20 cellular contexts compared by ENCODE assay signal in the genomic region with DNA sequence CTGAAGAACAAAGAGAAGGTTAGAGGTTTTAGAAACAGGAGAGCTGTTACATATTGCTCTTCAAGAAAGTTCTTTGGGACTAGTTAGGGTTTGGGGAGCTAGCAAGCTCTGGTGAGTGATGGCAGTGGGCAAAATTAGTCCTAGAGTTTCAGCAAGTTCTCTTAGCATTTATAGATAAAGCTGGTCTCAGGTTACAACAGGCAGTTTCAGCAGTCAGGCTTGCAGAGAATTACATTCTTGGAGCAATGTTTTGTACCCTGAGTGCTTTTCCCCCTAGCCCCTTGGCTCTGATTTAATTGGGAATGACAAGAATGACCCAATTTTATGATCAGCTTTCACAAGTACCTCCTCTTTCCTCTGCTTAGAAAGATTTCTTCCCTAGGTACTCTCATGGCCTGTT. TPM values are rescaled to one million over a fixed set of nuclear protein-coding genes. Genes with fewer than 3 reads are reported as not detected.
DNase-seq lines count a peak whose midpoint lies in the region; ATAC-seq and TF ChIP-seq lines count a peak whose summit lies in the region.
"Had no signal": no experiment of that assay in that cellular context is flagged by ENCODE, and none has a peak within 500 bp of the region (broad histone marks: within the 10 kb centered on the region; RNA-seq: fewer than 3 reads in every experiment).

No MANE protein-coding gene starts in this region.

- H3K4me1 ChIP-seq in adipocyte (ENCODE audit: control insufficient read depth, insufficient read depth, low read length) (peaks cover 52% of the 10 kb centered on the region), fibroblast of lung (ENCODE audit: control insufficient read depth, extremely low read depth, insufficient read depth, low read length) (peaks cover 25% of the 10 kb centered on the region), aorta (ENCODE audit: control insufficient read depth in 1 of 2, insufficient read depth in 2 of 2, low read length in 2 of 2) (peaks cover 3 to 7% of the 10 kb centered on the region in 2 donors)

- ATAC-seq in aorta (ENCODE audit: low FRiP score) = no peak
- ATAC-seq in GM21576 (IDR thresholded peaks at IDR 0.05; ENCODE audit: unreplicated experiment) = no peak
- ATAC-seq: activated CD8-positive, alpha-beta T cell treated with anti-CD3 and anti-CD28 coated beads for 36 hours; naive thymus-derived CD8-positive, alpha-beta T cell had no signal

- intact Hi-C loops in aorta (cut with DNase I) = no loop called here

- peak; percentile 60 for DNase-seq in HFFc6
- DNase-seq in adipocyte (ENCODE audit: low read depth) = peak; percentile 90
- peak; percentile 67 to 73 for DNase-seq in fibroblast of lung (ENCODE audit: low read depth in 2 of 2)
- no peak for DNase-seq in aorta
- no peak for DNase-seq in NCI-H69 (lab: John Stamatoyannopoulos, UW)
- no peak for DNase-seq in A172 (ENCODE audit: low spot score)
- DNase-seq: activated CD8-positive, alpha-beta T cell treated with anti-CD3 and anti-CD28 coated beads for 36 hours; activated T-cell treated with anti-CD3 and anti-CD28 coated beads, Interleukin-2, amount 50 U/mL, for 24 hours; effector CD4-positive, alpha-beta T cell; esophagus squamous epithelium; GDM1; kidney; naive thymus-derived CD8-positive, alpha-beta T cell; NCI-H146; Right ventricle myocardium superior had no signal

- H3K9me3 Mint-ChIP-seq in HFFc6 = peaks cover 3% of the 10 kb centered on the region
- H3K9me3 Mint-ChIP-seq: activated CD8-positive, alpha-beta T cell treated with anti-CD3 and anti-CD28 coated beads for 36 hours; activated naive CD4-positive, alpha-beta T cell treated with anti-CD3 and anti-CD28 coated beads, Interleukin-2, amount 50 U/mL, for 24 hours; activated T-cell treated with anti-CD3 and anti-CD28 coated beads, Interleukin-2, amount 50 U/mL, for 24 hours; memory B cell; naive thymus-derived CD8-positive, alpha-beta T cell had no signal

- peak overlapping the region; percentile 15 for H3K4me3 ChIP-seq in adipocyte (ENCODE audit: low read length)
- H3K4me3 ChIP-seq in fibroblast of lung (replicated peaks in 1 of 4; ENCODE audit: control extremely low read depth in 1 of 4, insufficient read depth in 1 of 4, low read depth in 3 of 4, low read length in 4 of 4) = no peak overlapping the region
- H3K4me3 ChIP-seq in aorta (ENCODE audit: low read length in 2 of 2) = no peak overlapping the region
- H3K4me3 ChIP-seq: esophagus squamous epithelium, hepatocyte, suprapubic skin had no signal

- H4K20me1 ChIP-seq in fibroblast of lung (ENCODE audit: control insufficient read depth, extremely low read depth, insufficient read depth, low read length) = no peaks in the 10 kb centered on the region

- H3K79me2 ChIP-seq in fibroblast of lung (ENCODE audit: control insufficient read depth, insufficient read depth, low read length) = peaks cover 7% of the 10 kb centered on the region
- H3K79me2 ChIP-seq: hepatocyte had no signal

- H3K36me3 ChIP-seq in adipocyte (ENCODE audit: control insufficient read depth, insufficient read depth, low read length, severe bottlenecking) (no peaks in the 10 kb centered on the region), fibroblast of lung (ENCODE audit: control insufficient read depth, insufficient read depth, low read length) (no peaks in the 10 kb centered on the region), aorta (ENCODE audit: control insufficient read depth in 1 of 2, insufficient read depth in 2 of 2, low read length in 1 of 2) (no peaks in the 10 kb centered on the region)
- H3K36me3 ChIP-seq: esophagus squamous epithelium, suprapubic skin had no signal

- peak overlapping the region; percentile 37 for H3K27ac ChIP-seq in fibroblast of lung (ENCODE audit: insufficient read depth, low read length)
- peak overlapping the region; percentile 76 to 85 for H3K27ac ChIP-seq in aorta (ENCODE audit: low read depth in 1 of 2, low read length in 2 of 2)
- H3K27ac ChIP-seq: esophagus squamous epithelium, hepatocyte, suprapubic skin had no signal

- peaks cover 2% of the 10 kb centered on the region for H3K27me3 Mint-ChIP-seq in HFFc6 (ENCODE audit: insufficient read depth)
- H3K27me3 Mint-ChIP-seq: activated T-cell treated with anti-CD3 and anti-CD28 coated beads, Interleukin-2, amount 50 U/mL, for 24 hours had no signal

- H3K27me3 ChIP-seq in adipocyte (replicated peaks; ENCODE audit: control insufficient read depth, insufficient read depth, low read length) = no peaks in the 10 kb centered on the region
- no peaks in the 10 kb centered on the region for H3K27me3 ChIP-seq in fibroblast of lung (ENCODE audit: control insufficient read depth, insufficient read depth, low read length)
- H3K27me3 ChIP-seq in aorta (ENCODE audit: control insufficient read depth in 1 of 2, insufficient read depth in 2 of 2, low read length in 1 of 2) = no peaks in the 10 kb centered on the region
- H3K27me3 ChIP-seq: hepatocyte, suprapubic skin had no signal

- H3K4me2 ChIP-seq in fibroblast of lung (ENCODE audit: extremely low read depth, insufficient read depth, low read length) = no peak overlapping the region
- H3K4me2 ChIP-seq: hepatocyte had no signal

- H2AFZ ChIP-seq in fibroblast of lung (ENCODE audit: low read length) = no peak overlapping the region
- H2AFZ ChIP-seq: hepatocyte had no signal

- peak overlapping the region; percentile 59 for H3K4me3 Mint-ChIP-seq in HFFc6
- H3K4me3 Mint-ChIP-seq: activated CD8-positive, alpha-beta T cell treated with anti-CD3 and anti-CD28 coated beads for 36 hours; activated naive CD4-positive, alpha-beta T cell treated with anti-CD3 and anti-CD28 coated beads, Interleukin-2, amount 50 U/mL, for 24 hours; activated T-cell treated with anti-CD3 and anti-CD28 coated beads, Interleukin-2, amount 50 U/mL, for 24 hours; memory B cell; naive thymus-derived CD8-positive, alpha-beta T cell had no signal

- no peaks in the 10 kb centered on the region for H3K9me3 ChIP-seq in adipocyte (ENCODE audit: control insufficient read depth, low read length)
- no peaks in the 10 kb centered on the region for H3K9me3 ChIP-seq in fibroblast of lung (ENCODE audit: control insufficient read depth, insufficient read depth, low read depth, low read length)
- no peaks in the 10 kb centered on the region for H3K9me3 ChIP-seq in aorta (ENCODE audit: control insufficient read depth, low read length)
- H3K9me3 ChIP-seq: esophagus squamous epithelium, suprapubic skin had no signal

- H3K27ac Mint-ChIP-seq in HFFc6 = peak overlapping the region; percentile 91
- H3K27ac Mint-ChIP-seq: activated CD8-positive, alpha-beta T cell treated with anti-CD3 and anti-CD28 coated beads for 36 hours; activated T-cell treated with anti-CD3 and anti-CD28 coated beads, Interleukin-2, amount 50 U/mL, for 24 hours; memory B cell had no signal

- H3K36me3 Mint-ChIP-seq in HFFc6 (ENCODE audit: low read depth) = peaks cover 13% of the 10 kb centered on the region
- H3K36me3 Mint-ChIP-seq: memory B cell had no signal

- TF ChIP-seq CTCF in HFFc6 (IDR thresholded peaks at IDR 0.05) = no peak
- no peak for TF ChIP-seq CTCF in fibroblast of lung (conservative IDR thresholded peaks at IDR 0.05 in 1 of 2, IDR thresholded peaks at IDR 0.05 in 1 of 2; ENCODE audit: low read depth in 1 of 2, low read length in 2 of 2)

- peaks cover 83% of the 10 kb centered on the region for H3K4me1 Mint-ChIP-seq in HFFc6 (ENCODE audit: low read depth)

- peak overlapping the region; percentile 77 for H3K9ac ChIP-seq in adipocyte (ENCODE audit: low read length)
- no peak overlapping the region for H3K9ac ChIP-seq in fibroblast of lung (ENCODE audit: insufficient read depth, low read length)

RNA-seq across cellular contexts. Expression of gene EID3, which starts 21.4 kb away (rescaled TPM):
- total RNA-seq in HFFc6 (2021; fragmentation: NEBNext Ultra II Directional; extraction: Animal tissue kit (Norgen Biotek cat#: 25700)) = 1 to 10 TPM; 2.2 to 4.4 (median 4.1) TPM
- total RNA-seq in fibroblast of lung (8.2 and 18.0 TPM in 2 replicates), aorta (1 to 10 TPM; 8.5 to 8.6 TPM)
- polyA plus RNA-seq in fibroblast of lung (2.3 and 3.5 TPM in 2 replicates), aorta (1 to 10 TPM; 2.1 to 6.8 TPM)
- polyA plus RNA-seq in fibroblast of lung (2012) = 1.4 and 2.9 TPM in 2 replicates
- 0.37 TPM in 1 of 2 replicates, not detected in the other for polyA minus RNA-seq in fibroblast of lung (ENCODE audit: low replicate concordance)
- total RNA-seq in A172 (2014; rRNA removed; shearing (Covaris generic)) = 1.1 and 5.7 TPM in 2 replicates

Comparison
In these comparisons a context has a peak if more than half of its experiments do, and no peak if none do; other contexts are left out.
1. DNase-seq: peak in HFFc6 (single experiment), adipocyte (single experiment) and fibroblast of lung (2 of 2); none in aorta (0 of 2), NCI-H69 (single experiment) and A172 (single experiment).